31 cellular contexts compared by ENCODE assay signal in the genomic region with DNA sequence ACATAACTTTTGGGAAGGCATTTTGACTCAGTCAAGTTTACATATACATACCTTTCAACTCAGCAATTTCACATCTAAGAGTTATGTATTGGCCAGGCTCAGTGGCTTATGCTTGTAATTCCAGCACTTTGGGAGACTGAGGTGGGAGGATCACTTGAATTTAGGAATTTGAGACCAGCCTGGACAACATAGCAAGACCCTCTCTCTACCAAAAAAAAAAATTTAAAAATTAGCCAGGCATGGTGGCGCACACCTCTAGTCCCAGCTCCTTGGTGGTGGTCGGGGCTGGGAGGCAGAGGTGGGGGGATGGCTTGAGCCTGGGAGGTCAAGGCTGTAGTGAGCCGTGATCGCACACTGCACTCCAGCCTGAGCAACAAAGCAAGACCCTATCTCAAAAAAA.
"Had no signal": no experiment of that assay in that cellular context is flagged by ENCODE, and none has a peak within 500 bp of the region (broad histone marks: within the 10 kb centered on the region; RNA-seq: fewer than 3 reads in every experiment).

No MANE protein-coding gene starts in this region.

- H3K27ac ChIP-seq: neural progenitor cell, ovary, parathyroid adenoma, psoas muscle, skin epidermis, spleen, suprapubic skin, testis, tibial artery, transverse colon, upper lobe of right lung, uterus had no signal

- H3K79me2 ChIP-seq: parathyroid adenoma had no signal

- H3K4me3 Mint-ChIP-seq: natural killer cell; nephron; neural progenitor cell; stimulated activated memory B cell treated with anti-CD40 and anti-IgM and Interleukin-4, amounts not matched to agents 10 μg/mL and 1 μg/mL and 100 μg/mL, for 72 hours; stimulated activated naive CD8-positive, alpha-beta T cell treated with anti-CD3 and anti-CD28 coated beads, Interleukin-15, amount 100 ng/mL, for 72 hours; type B pancreatic cell had no signal

- H3K4me1 Mint-ChIP-seq: nephron; neural progenitor cell; stimulated activated memory B cell treated with anti-CD40 and anti-IgM and Interleukin-4, amounts not matched to agents 10 μg/mL and 1 μg/mL and 100 μg/mL, for 72 hours had no signal

- H3K9me3 ChIP-seq: ovary, psoas muscle, spleen, suprapubic skin, testis, tibial artery, transverse colon, upper lobe of right lung, uterus had no signal

- H3K27ac Mint-ChIP-seq: natural killer cell; nephron; neural progenitor cell; progenitor cell of endocrine pancreas; stimulated activated memory B cell treated with anti-CD40 and anti-IgM and Interleukin-4, amounts not matched to agents 10 μg/mL and 1 μg/mL and 100 μg/mL, for 72 hours; stimulated activated naive CD8-positive, alpha-beta T cell treated with anti-CD3 and anti-CD28 coated beads, Interleukin-15, amount 100 ng/mL, for 72 hours; type B pancreatic cell had no signal

- H3K4me1 ChIP-seq: psoas muscle, spleen, suprapubic skin, testis, tibial artery, transverse colon, upper lobe of right lung, uterus had no signal

- H3K36me3 ChIP-seq: ovary, uterus had no signal

- H2AFZ ChIP-seq: neural progenitor cell, parathyroid adenoma had no signal

- H3K27me3 ChIP-seq: neural progenitor cell, ovary, spleen, suprapubic skin, testis, tibial artery, transverse colon, upper lobe of right lung, uterus had no signal

- H3K27me3 Mint-ChIP-seq: progenitor cell of endocrine pancreas; stimulated activated memory B cell treated with anti-CD40 and anti-IgM and Interleukin-4, amounts not matched to agents 10 μg/mL and 1 μg/mL and 100 μg/mL, for 72 hours; stimulated activated naive CD8-positive, alpha-beta T cell treated with anti-CD3 and anti-CD28 coated beads, Interleukin-15, amount 100 ng/mL, for 72 hours; type B pancreatic cell had no signal

- ATAC-seq: natural killer cell; psoas muscle; right cardiac atrium; sciatic nerve; stimulated activated memory B cell treated with anti-CD40 and anti-IgM and Interleukin-4, amounts not matched to agents 10 μg/mL and 1 μg/mL and 100 μg/mL, for 72 hours; stimulated activated naive CD8-positive, alpha-beta T cell treated with anti-CD3 and anti-CD28 coated beads, Interleukin-15, amount 100 ng/mL, for 72 hours; stimulated activated naive CD8-positive, alpha-beta T cell treated with anti-CD3 and anti-CD28 coated beads, Interleukin-15, Interleukin-2, amounts not matched to agents 100 U/mL and 50 U/mL, for 24 hours; upper lobe of right lung had no signal

- H3K4me3 ChIP-seq: neural progenitor cell, ovary, psoas muscle, skin epidermis, smooth muscle cell, spleen, suprapubic skin, testis, tibial artery, transverse colon, upper lobe of right lung, uterus had no signal

- H3K9me3 Mint-ChIP-seq: natural killer cell; nephron; neural progenitor cell; stimulated activated memory B cell treated with anti-CD40 and anti-IgM and Interleukin-4, amounts not matched to agents 10 μg/mL and 1 μg/mL and 100 μg/mL, for 72 hours; stimulated activated naive CD8-positive, alpha-beta T cell treated with anti-CD3 and anti-CD28 coated beads, Interleukin-15, amount 100 ng/mL, for 72 hours; type B pancreatic cell had no signal

- H3K9ac ChIP-seq: neural progenitor cell, parathyroid adenoma had no signal

- DNase-seq: natural killer cell; occipital lobe; ovary; posterior cingulate gyrus; psoas muscle; right cardiac atrium; spleen; stimulated activated CD4-positive, alpha-beta T cell treated with anti-CD3 and anti-CD28 coated beads, Interleukin-12 subunit alpha, Interleukin-12 subunit beta, amount 100 ng/mL, for 4 hours; stimulated activated CD4-positive, alpha-beta T cell treated with anti-CD3 and anti-CD28 coated beads, Interleukin-1b, Interleukin-23, amount 100 ng/mL, for 48 hours; stimulated activated CD4-positive, alpha-beta T cell treated with anti-CD3 and anti-CD28 coated beads, Interleukin-4, amount 100 ng/mL, for 1 hour; stimulated activated CD4-positive, alpha-beta T cell treated with anti-CD3 and anti-CD28 coated beads, Interleukin-4, amount 100 ng/mL, for 4 hours; stimulated activated CD8-positive, alpha-beta memory T cell treated with anti-CD3 and anti-CD28 coated beads, Interleukin-4, amount 100 ng/mL, for 48 hours; stimulated activated naive CD4-positive, alpha-beta T cell; stimulated activated naive CD8-positive, alpha-beta T cell treated with anti-CD3 and anti-CD28 coated beads, Interleukin-15, amount 100 ng/mL, for 72 hours; stimulated activated naive CD8-positive, alpha-beta T cell treated with anti-CD3 and anti-CD28 coated beads, Interleukin-15, Interleukin-2, amounts not matched to agents 100 U/mL and 50 U/mL, for 24 hours; substantia nigra; testis; tibial artery; transverse colon; upper lobe of right lung; uterus had no signal

- H3K4me2 ChIP-seq: neural progenitor cell, smooth muscle cell had no signal
